ENCODE assay signal across 8 cellular contexts in the genomic region with DNA sequence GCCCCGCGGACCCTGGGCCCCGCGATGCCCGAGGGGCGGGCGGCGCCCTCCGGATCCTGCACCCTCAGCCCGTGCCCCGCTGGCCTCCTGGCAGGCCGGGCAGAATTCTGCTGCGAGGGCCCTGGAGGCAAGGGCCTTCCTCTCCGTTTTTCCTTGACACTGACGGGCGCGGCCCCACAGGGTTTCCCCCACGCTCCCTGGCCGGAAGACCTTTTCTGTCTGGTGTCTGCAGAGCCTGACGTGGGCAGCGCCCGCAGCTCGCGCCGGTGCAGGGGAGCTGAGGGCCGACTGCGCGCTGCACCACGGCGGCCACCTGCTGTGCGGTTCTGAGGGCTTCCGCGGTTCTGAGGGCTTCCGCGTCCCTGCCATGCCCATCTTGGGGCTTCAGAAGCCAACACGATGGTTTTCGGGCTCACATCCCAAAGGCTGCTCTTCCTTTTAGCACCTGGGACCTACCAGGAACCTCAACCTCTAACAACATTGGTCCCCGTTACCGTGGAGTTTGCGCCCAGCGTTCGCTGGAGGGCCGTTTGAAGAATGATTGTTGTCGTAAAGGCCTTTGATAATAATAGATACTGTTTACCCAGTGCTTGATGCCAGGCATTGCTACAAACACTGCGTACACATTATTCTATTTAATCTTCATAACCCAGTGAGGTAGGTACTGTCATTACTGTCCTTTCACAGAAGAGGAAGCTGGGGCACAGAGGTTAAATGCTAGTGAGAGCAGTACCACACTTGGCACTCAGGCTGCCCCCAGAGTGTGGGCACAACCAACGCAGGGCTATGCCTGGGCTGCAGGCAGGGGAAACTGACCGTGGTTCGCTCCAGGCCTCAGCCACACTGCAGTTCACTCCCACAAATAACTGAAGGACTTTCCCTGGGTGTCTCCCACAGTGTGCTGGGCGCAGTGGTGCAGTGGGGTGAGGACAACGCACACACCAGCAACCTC. TPM values are rescaled to one million over a fixed set of nuclear protein-coding genes. Genes with fewer than 3 reads are reported as not detected.
DNase-seq lines count a peak whose midpoint lies in the region; ATAC-seq and TF ChIP-seq lines count a peak whose summit lies in the region.

No MANE protein-coding gene starts in this region.

- intact Hi-C loops in CD8-positive, alpha-beta T cell (cut with DNase I, micrococcal nuclease): loop anchor here (1.0 to 10.0 kb wide), 22 partner anchors 34 to 1912 kb away; a partner anchor contains a TSS

- POLR2A ChIA-PET in CD8-positive, alpha-beta T cell (lab: Charles Lee): interaction anchor here (1.2 kb wide), 1 partner anchor 93 kb away, joined by 8 read pairs; a partner anchor contains a TSS

- no peak for TF ChIP-seq CTCF in CD8-positive, alpha-beta T cell (IDR thresholded peaks at IDR 0.05)
- TF ChIP-seq CTCF in WERI-Rb-1 (IDR thresholded peaks at IDR 0.05; ENCODE audit: low read depth, low read length): no peak
- no peak for TF ChIP-seq CTCF in choroid plexus epithelial cell (conservative IDR thresholded peaks at IDR 0.05; ENCODE audit: low read depth, low read length)

- no peaks in the 10 kb centered on the region for H3K9me3 Mint-ChIP-seq in CD8-positive, alpha-beta T cell
- no peaks in the 10 kb centered on the region for H3K9me3 Mint-ChIP-seq in stimulated activated effector memory CD8-positive, alpha-beta T cell treated with anti-CD3 and anti-CD28 coated beads, Interleukin-12 subunit alpha, Interleukin-12 subunit beta, amount 100 ng/mL, for 72 hours

- peaks cover 22% of the 10 kb centered on the region for H3K4me1 ChIP-seq in CD8-positive, alpha-beta T cell (ENCODE audit: insufficient read depth, low read length)
- H3K4me1 ChIP-seq in mesodermal cell (ENCODE audit: control insufficient read depth, insufficient read depth, low read length, poor library complexity, severe bottlenecking): no peaks in the 10 kb centered on the region

- ATAC-seq in CD8-positive, alpha-beta T cell: peak; percentile 56
- ATAC-seq in GM19397 (IDR thresholded peaks at IDR 0.05; ENCODE audit: unreplicated experiment): peak; percentile 50
- peak; percentile 54 for ATAC-seq in HG03460 (IDR thresholded peaks at IDR 0.05; ENCODE audit: unreplicated experiment)
- ATAC-seq in stimulated activated effector memory CD8-positive, alpha-beta T cell treated with anti-CD3 and anti-CD28 coated beads, Interleukin-12 subunit alpha, Interleukin-12 subunit beta, amount 100 ng/mL, for 72 hours: peak; percentile 75

- peaks cover 3% of the 10 kb centered on the region for H3K36me3 Mint-ChIP-seq in CD8-positive, alpha-beta T cell
- peaks cover 7% of the 10 kb centered on the region for H3K36me3 Mint-ChIP-seq in stimulated activated effector memory CD8-positive, alpha-beta T cell treated with anti-CD3 and anti-CD28 coated beads, Interleukin-12 subunit alpha, Interleukin-12 subunit beta, amount 100 ng/mL, for 72 hours

- H3K4me3 ChIP-seq in CD8-positive, alpha-beta T cell (ENCODE audit: low read depth, low read length): peak overlapping the region; percentile 78
- H3K4me3 ChIP-seq in WERI-Rb-1 (ENCODE audit: low read depth, low read length): peak overlapping the region; percentile 61
- peak overlapping the region; percentile 58 for H3K4me3 ChIP-seq in choroid plexus epithelial cell (ENCODE audit: low read depth, low read length)
- H3K4me3 ChIP-seq in mesodermal cell (ENCODE audit: extremely low read depth, insufficient read depth, low read length, poor library complexity, severe bottlenecking): peak overlapping the region; percentile 33

- WGBS in mesodermal cell (ENCODE audit: insufficient coverage in 2 of 2), 2 experiments: 14 to 15% methylated on average over 44 of the region's 50 CpGs

- peak overlapping the region; percentile 91 for H3K4me3 Mint-ChIP-seq in CD8-positive, alpha-beta T cell
- peak overlapping the region; percentile 90 for H3K4me3 Mint-ChIP-seq in stimulated activated effector memory CD8-positive, alpha-beta T cell treated with anti-CD3 and anti-CD28 coated beads, Interleukin-12 subunit alpha, Interleukin-12 subunit beta, amount 100 ng/mL, for 72 hours

- CTCF ChIA-PET in CD8-positive, alpha-beta T cell (lab: Charles Lee): interaction anchor here (1.3 kb wide), 1 partner anchor 81 kb away, joined by 3 read pairs; no protein-coding TSS in a partner anchor

- no peaks in the 10 kb centered on the region for H3K27me3 ChIP-seq in CD8-positive, alpha-beta T cell (ENCODE audit: insufficient read depth, low read length)
- no peaks in the 10 kb centered on the region for H3K27me3 ChIP-seq in WERI-Rb-1 (ENCODE audit: insufficient read depth, low read depth, severe bottlenecking)

- H3K4me1 Mint-ChIP-seq in CD8-positive, alpha-beta T cell (ENCODE audit: low read depth): peaks cover 39% of the 10 kb centered on the region
- peaks cover 33% of the 10 kb centered on the region for H3K4me1 Mint-ChIP-seq in stimulated activated effector memory CD8-positive, alpha-beta T cell treated with anti-CD3 and anti-CD28 coated beads, Interleukin-12 subunit alpha, Interleukin-12 subunit beta, amount 100 ng/mL, for 72 hours

- peak overlapping the region; percentile 54 for H3K27ac ChIP-seq in CD8-positive, alpha-beta T cell (ENCODE audit: low read depth, low read length)
- H3K27ac ChIP-seq in WERI-Rb-1 (peak overlapping the region; percentile 83), mesodermal cell (ENCODE audit: low read depth, low read length, severe bottlenecking) (no peak overlapping the region)

- H3K27me3 Mint-ChIP-seq in CD8-positive, alpha-beta T cell (ENCODE audit: low read depth): no peaks in the 10 kb centered on the region

- peak in 6 of 7 experiments; percentile 23 to 66 (median 44) for DNase-seq in CD8-positive, alpha-beta T cell
- DNase-seq in WERI-Rb-1 (peak; percentile 38), choroid plexus epithelial cell (ENCODE audit: low read depth) (no peak), NCI-H187 treated with DMSO at 0.1 percent for 48 hours (lab: John Stamatoyannopoulos, UW) (no peak)
- peak; percentile 49 to 81 for DNase-seq in stimulated activated effector memory CD8-positive, alpha-beta T cell treated with anti-CD3 and anti-CD28 coated beads, Interleukin-12 subunit alpha, Interleukin-12 subunit beta, amount 100 ng/mL, for 72 hours (ENCODE audit: low spot score in 2 of 2)

- H3K36me3 ChIP-seq in CD8-positive, alpha-beta T cell (ENCODE audit: insufficient read depth, low read length): no peaks in the 10 kb centered on the region
- H3K36me3 ChIP-seq in WERI-Rb-1 (no peaks in the 10 kb centered on the region), mesodermal cell (ENCODE audit: control insufficient read depth, insufficient read depth, low read length) (no peaks in the 10 kb centered on the region)

- no peaks in the 10 kb centered on the region for H3K9me3 ChIP-seq in CD8-positive, alpha-beta T cell (ENCODE audit: low read length)
- H3K9me3 ChIP-seq in WERI-Rb-1 (ENCODE audit: severe bottlenecking) (peaks cover 3% of the 10 kb centered on the region), mesodermal cell (ENCODE audit: control insufficient read depth, low read length) (no peaks in the 10 kb centered on the region)

- peak overlapping the region; percentile 90 for H3K27ac Mint-ChIP-seq in CD8-positive, alpha-beta T cell
- H3K27ac Mint-ChIP-seq in stimulated activated effector memory CD8-positive, alpha-beta T cell treated with anti-CD3 and anti-CD28 coated beads, Interleukin-12 subunit alpha, Interleukin-12 subunit beta, amount 100 ng/mL, for 72 hours: peak overlapping the region; percentile 88

RNA-seq across cellular contexts. Expression of a gene that starts 0.8 kb away (rescaled TPM):
- total RNA-seq in CD8-positive, alpha-beta T cell: 10 to 100 TPM; 18.4 to 21.3 TPM
- polyA plus RNA-seq in mesodermal cell (2013, experiment 1 of 2): 2.2 TPM
- polyA plus RNA-seq in mesodermal cell (2013, experiment 2 of 2): 2.5 TPM

Comparison
In these comparisons a context has a peak if more than half of its experiments do, and no peak if none do; other contexts are left out.
1. DNase-seq: peak in CD8-positive, alpha-beta T cell (6 of 7), WERI-Rb-1 (single experiment) and stimulated activated effector memory CD8-positive, alpha-beta T cell treated with anti-CD3 and anti-CD28 coated beads, Interleukin-12 subunit alpha, Interleukin-12 subunit beta, amount 100 ng/mL, for 72 hours (2 of 2); none in choroid plexus epithelial cell (single experiment) and NCI-H187 treated with DMSO at 0.1 percent for 48 hours (single experiment).
2. Peak in every context shown above with its lines, with median percentiles within 50 percentile points of each other: ATAC-seq and H3K4me3 ChIP-seq.